ENCODE assay signal across 8 cellular contexts in genomic region chr6:29748391-29749352, GRCh38. TPM values are rescaled to one million over a fixed set of nuclear protein-coding genes. Genes with fewer than 3 reads are reported as not detected.
DNase-seq lines count a peak whose midpoint lies in the region; ATAC-seq and TF ChIP-seq lines count a peak whose summit lies in the region.

No MANE protein-coding gene starts in this region.

- peak overlapping the region; percentile 94 for H3K4me3 Mint-ChIP-seq in activated naive CD4-positive, alpha-beta T cell treated with anti-CD3 and anti-CD28 coated beads for 36 hours

- peaks cover 3% of the 10 kb centered on the region for H3K36me3 Mint-ChIP-seq in activated naive CD4-positive, alpha-beta T cell treated with anti-CD3 and anti-CD28 coated beads for 36 hours (ENCODE audit: low read depth)

- H3K4me3 ChIP-seq in RWPE2 (ENCODE audit: severe bottlenecking) (peak overlapping the region; percentile 52), suprapubic skin (peak overlapping the region; percentile 69)

- no peak for TF ChIP-seq POLR2A in suprapubic skin (IDR thresholded peaks at IDR 0.05)

- intact Hi-C loops in activated naive CD4-positive, alpha-beta T cell treated with anti-CD3 and anti-CD28 coated beads for 36 hours (cut with micrococcal nuclease) = loop anchor here (1.0 kb wide), 2 partner anchors 15 to 25 kb away; partner anchors contain the start of gene HLA-F

- peaks cover 17% of the 10 kb centered on the region for H3K36me3 ChIP-seq in RWPE2 (ENCODE audit: low read depth)
- H3K36me3 ChIP-seq in suprapubic skin = no peaks in the 10 kb centered on the region

- H3K27ac ChIP-seq in RWPE2 (ENCODE audit: poor library complexity, severe bottlenecking) (peak overlapping the region; percentile 42), suprapubic skin (peak overlapping the region; percentile 3)

- no peaks in the 10 kb centered on the region for H3K9me3 Mint-ChIP-seq in activated naive CD4-positive, alpha-beta T cell treated with anti-CD3 and anti-CD28 coated beads for 36 hours

- TF ChIP-seq CTCF in RWPE2 (IDR thresholded peaks at IDR 0.05; ENCODE audit: poor library complexity, severe bottlenecking) (no peak), omental fat pad (IDR thresholded peaks at IDR 0.05) (no peak), suprapubic skin (IDR thresholded peaks at IDR 0.05) (no peak)

- no peak overlapping the region for H3K27ac Mint-ChIP-seq in activated naive CD4-positive, alpha-beta T cell treated with anti-CD3 and anti-CD28 coated beads for 36 hours

- TF ChIP-seq EP300 in suprapubic skin (IDR thresholded peaks at IDR 0.05) = no peak

- peak; percentile 98 for DNase-seq in COLO829 (ENCODE audit: low spot score)
- DNase-seq in HS-5 (ENCODE audit: low read depth) = peak; percentile 50
- DNase-seq in RWPE2 (ENCODE audit: low spot score) = peak; percentile 91
- DNase-seq in activated naive CD4-positive, alpha-beta T cell treated with anti-CD3 and anti-CD28 coated beads for 36 hours = peak; percentile 90
- peak; percentile 84 for DNase-seq in globus pallidus (ENCODE audit: low spot score)
- peak; percentile 88 for DNase-seq in omental fat pad (ENCODE audit: low spot score)
- DNase-seq in suprapubic skin (ENCODE audit: low spot score in 2 of 2) = peak; percentile 95 to 98

- CTCF ChIA-PET in activated naive CD4-positive, alpha-beta T cell treated with anti-CD3 and anti-CD28 coated beads for 36 hours (lab: Charles Lee) = interaction anchor here (0.5 to 2.4 kb wide), 15 partner anchors 10 to 103 kb away, joined by 3 to 10 read pairs (median 5); partner anchors contain the start of gene HLA-F

- H3K4me1 Mint-ChIP-seq in activated naive CD4-positive, alpha-beta T cell treated with anti-CD3 and anti-CD28 coated beads for 36 hours (ENCODE audit: low read depth) = peaks cover 20% of the 10 kb centered on the region

- WGBS in suprapubic skin = under 1% methylated on average over 55 of the region's 65 CpGs

- H3K9me3 ChIP-seq in RWPE2 (ENCODE audit: severe bottlenecking) (no peaks in the 10 kb centered on the region), suprapubic skin (no peaks in the 10 kb centered on the region)

- ATAC-seq in GM19455 (IDR thresholded peaks at IDR 0.05; ENCODE audit: unreplicated experiment) (peak; percentile 70), RWPE2 (ENCODE audit: low read depth) (peak; percentile 86), omental fat pad (ENCODE audit: low FRiP score) (peak; percentile 87)

- H3K4me1 ChIP-seq in RWPE2 (ENCODE audit: insufficient read depth, poor library complexity, severe bottlenecking) = peaks cover 4% of the 10 kb centered on the region
- peaks cover 33% of the 10 kb centered on the region for H3K4me1 ChIP-seq in suprapubic skin

- no peaks in the 10 kb centered on the region for H3K27me3 Mint-ChIP-seq in activated naive CD4-positive, alpha-beta T cell treated with anti-CD3 and anti-CD28 coated beads for 36 hours (ENCODE audit: low read depth)

- H3K27me3 ChIP-seq in RWPE2 (ENCODE audit: insufficient read depth, poor library complexity, severe bottlenecking) (no peaks in the 10 kb centered on the region), suprapubic skin (no peaks in the 10 kb centered on the region)

RNA-seq across cellular contexts. Expression of gene HLA-F, which starts 25.4 kb away (rescaled TPM):
- total RNA-seq in activated naive CD4-positive, alpha-beta T cell treated with anti-CD3 and anti-CD28 coated beads for 36 hours = 100 to 1,000 TPM; 282 to 310 TPM
- total RNA-seq in omental fat pad (100 to 1,000 TPM in 1 of 4 donors, 10 to 100 TPM in 3; 44.0 to 211 (median 76.3) TPM), suprapubic skin (100 to 1,000 TPM in 1 of 4 donors, 10 to 100 TPM in 3; 25.6 to 162 (median 62.2) TPM)

Comparison
In these comparisons a context has a peak if more than half of its experiments do, and no peak if none do; other contexts are left out.
1. Peak in every context shown above with its lines: DNase-seq, ATAC-seq, H3K4me3 ChIP-seq and H3K27ac ChIP-seq.